8 cellular contexts compared by ENCODE assay signal in genomic region chr12:53325539-53326061, GRCh38. TPM values are rescaled to one million over a fixed set of nuclear protein-coding genes. Genes with fewer than 3 reads are reported as not detected.
DNase-seq lines count a peak whose midpoint lies in the region; ATAC-seq and TF ChIP-seq lines count a peak whose summit lies in the region.

No MANE protein-coding gene starts in this region.

- intact Hi-C loops in CD14-positive monocyte (cut with micrococcal nuclease): loop anchor here (2.0 to 10.0 kb wide), 3 partner anchors 19 to 111 kb away; no protein-coding TSS in a partner anchor
- intact Hi-C loops in ascending aorta (cut with DNase I): loop anchor here (1.0 to 2.0 kb wide), 2 partner anchors 53 to 96 kb away; no protein-coding TSS in a partner anchor

- H3K27me3 Mint-ChIP-seq in CD14-positive monocyte (ENCODE audit: low read depth in 3 of 3): peaks cover 22 to 33% (median 32%) of the 10 kb centered on the region in 3 donors

- peak overlapping the region; percentile 88 to 90 for H3K27ac ChIP-seq in ascending aorta

- H3K36me3 Mint-ChIP-seq in CD14-positive monocyte: no peaks in the 10 kb centered on the region

- H3K4me3 ChIP-seq in ascending aorta (peak overlapping the region; percentile 72 to 79), iPS-11a (ENCODE audit: low read depth, low read length) (peak overlapping the region; percentile 34), retinal pigment epithelial cell (ENCODE audit: low read length) (peak overlapping the region; percentile 49)

- H3K9me3 ChIP-seq in ascending aorta: no peaks in the 10 kb centered on the region

- TF ChIP-seq CTCF in CD14-positive monocyte (IDR thresholded peaks at IDR 0.05): no peak
- TF ChIP-seq CTCF in ascending aorta (IDR thresholded peaks at IDR 0.05): peak in 1 of 3 experiments; percentile 8
- no peak for TF ChIP-seq CTCF in retinal pigment epithelial cell (conservative IDR thresholded peaks at IDR 0.05; ENCODE audit: low read depth, low read length)

- H3K27ac Mint-ChIP-seq in CD14-positive monocyte: peak overlapping the region in 1 of 7 donors; percentile 46

- H3K36me3 ChIP-seq in ascending aorta: no peaks in the 10 kb centered on the region

- H3K4me1 ChIP-seq in ascending aorta: peaks cover 4 to 21% of the 10 kb centered on the region in 2 donors

- ATAC-seq in GM21723 (IDR thresholded peaks at IDR 0.05; ENCODE audit: unreplicated experiment) (no peak), HG02798 (IDR thresholded peaks at IDR 0.05; ENCODE audit: poor library complexity, unreplicated experiment) (no peak), GM19035 (IDR thresholded peaks at IDR 0.05; ENCODE audit: unreplicated experiment) (no peak)

- H3K4me1 Mint-ChIP-seq in CD14-positive monocyte: peaks cover 29% of the 10 kb centered on the region

- H3K9me3 Mint-ChIP-seq in CD14-positive monocyte: peaks cover 0 to 6% (median 0%) of the 10 kb centered on the region in 7 donors

- no peaks in the 10 kb centered on the region for H3K27me3 ChIP-seq in ascending aorta

- DNase-seq in CD14-positive monocyte (ENCODE audit: low spot score) (no peak), NCI-H146 (lab: John Stamatoyannopoulos, UW) (peak; percentile 58), ascending aorta (ENCODE audit: low spot score in 2 of 2) (peak in 1 of 2 donors; percentile 70), retinal pigment epithelial cell (ENCODE audit: low read depth) (no peak)

- peak overlapping the region; percentile 91 to 97 for H3K4me3 Mint-ChIP-seq in CD14-positive monocyte

RNA-seq across cellular contexts. Expression of gene AAAS, which starts 4.2 kb away (rescaled TPM):
- 10 to 100 TPM; 25.6 to 27.2 TPM for polyA plus RNA-seq in CD14-positive monocyte
- total RNA-seq in ascending aorta: 21.2 TPM

RNA-seq across cellular contexts. Expression of gene SP7, which starts 10.6 kb away (rescaled TPM):
- polyA plus RNA-seq in CD14-positive monocyte: not detected
- total RNA-seq in ascending aorta: not detected

RNA-seq across cellular contexts. Expression of gene MYG1, which starts 26.1 kb away (rescaled TPM):
- polyA plus RNA-seq in CD14-positive monocyte: 10 to 100 TPM; 55.7 to 64.3 TPM
- total RNA-seq in ascending aorta: 27.5 TPM

RNA-seq across cellular contexts. Expression of gene PFDN5, which starts 30.3 kb away (rescaled TPM):
- 1,000 to 10,000 TPM; 1,474 to 1,751 TPM for polyA plus RNA-seq in CD14-positive monocyte
- total RNA-seq in ascending aorta: 187 TPM

RNA-seq across cellular contexts. Expression of gene SP1, which starts 54.4 kb away (rescaled TPM):
- 10 to 100 TPM; 15.1 to 22.7 TPM for polyA plus RNA-seq in CD14-positive monocyte
- 49.0 TPM for total RNA-seq in ascending aorta
